Comparison of ENCODE assay signal across 31 cellular contexts in genomic region chr2:142082363-142082762, GRCh38. TPM values are rescaled to one million over a fixed set of nuclear protein-coding genes. Genes with fewer than 3 reads are reported as not detected.
"Had no signal": no experiment of that assay in that cellular context is flagged by ENCODE, and none has a peak within 500 bp of the region (broad histone marks: within the 10 kb centered on the region; RNA-seq: fewer than 3 reads in every experiment).

No MANE protein-coding gene starts in this region.

- DNase-seq: activated CD4-positive, alpha-beta T cell treated with anti-CD3 and anti-CD28 coated beads for 4 hours; activated CD4-positive, alpha-beta T cell treated with anti-CD3 and anti-CD28 coated beads, Interleukin-2, amount 50 U/mL, for 4 hours; activated effector memory CD4-positive, alpha-beta T cell treated with Interleukin-2 at 50 U/mL for 16 hours; activated naive CD4-positive, alpha-beta T cell treated with anti-CD3 and anti-CD28 coated beads for 36 hours; activated naive CD8-positive, alpha-beta T cell treated with anti-CD3 and anti-CD28 coated beads for 36 hours; activated T-cell treated with anti-CD3 and anti-CD28 coated beads for 4 hours; activated T-cell treated with anti-CD3 and anti-CD28 coated beads, Interleukin-2, amount 50 U/mL, for 72 hours; adrenal gland; aorta; cerebellar nuclear complex; colonic mucosa; effector memory CD4-positive, alpha-beta T cell; head of caudate nucleus; immature natural killer cell; naive B cell; nephron progenitor cell; nucleus accumbens; pancreas; stimulated activated naive CD4-positive, alpha-beta T cell; T-helper 1 cell; tibial artery; upper lobe of right lung had no signal

- H3K4me3 ChIP-seq: adrenal gland, cardiac muscle cell, colonic mucosa, gastroesophageal sphincter, pancreas, psoas muscle, right atrium auricular region, suprapubic skin, tibial artery, upper lobe of right lung had no signal

- H3K4me1 Mint-ChIP-seq: activated naive CD8-positive, alpha-beta T cell treated with anti-CD3 and anti-CD28 coated beads for 36 hours; immature natural killer cell; naive B cell; nephron progenitor cell had no signal

- ATAC-seq: activated T-cell treated with anti-CD3 and anti-CD28 coated beads, Interleukin-2, amount 50 U/mL, for 72 hours; gastroesophageal sphincter; pancreas; psoas muscle; upper lobe of right lung had no signal

- H3K4me3 Mint-ChIP-seq: activated naive CD4-positive, alpha-beta T cell treated with anti-CD3 and anti-CD28 coated beads for 36 hours; activated naive CD8-positive, alpha-beta T cell treated with anti-CD3 and anti-CD28 coated beads for 36 hours; activated T-cell treated with anti-CD3 and anti-CD28 coated beads, Interleukin-2, amount 50 U/mL, for 72 hours; brain; immature natural killer cell; mesothelial cell of epicardium; naive B cell; nephron progenitor cell; T-helper 2 cell treated with Interferon-gamma antibody and Interleukin-4, amounts not matched to agents 5 μg/mL and 100 μg/mL, for 36 hours had no signal

- H3K36me3 ChIP-seq: adrenal gland, cardiac muscle cell, colonic mucosa, gastroesophageal sphincter, pancreas, right atrium auricular region, suprapubic skin, tibial artery, upper lobe of right lung had no signal

- H3K4me1 ChIP-seq: adrenal gland, colonic mucosa, gastroesophageal sphincter, pancreas, psoas muscle, right atrium auricular region, suprapubic skin, tibial artery, upper lobe of right lung had no signal

- H3K27me3 Mint-ChIP-seq: activated naive CD8-positive, alpha-beta T cell treated with anti-CD3 and anti-CD28 coated beads for 36 hours; brain; naive B cell had no signal

- H3K27me3 ChIP-seq: adrenal gland, cardiac muscle cell, colonic mucosa, gastroesophageal sphincter, pancreas, right atrium auricular region, suprapubic skin, tibial artery, upper lobe of right lung had no signal

- H3K27ac ChIP-seq: adrenal gland, cardiac muscle cell, colonic mucosa, gastroesophageal sphincter, pancreas, psoas muscle, right atrium auricular region, suprapubic skin, tibial artery, upper lobe of right lung, VCaP had no signal

- H3K36me3 Mint-ChIP-seq: activated naive CD8-positive, alpha-beta T cell treated with anti-CD3 and anti-CD28 coated beads for 36 hours; brain; mesothelial cell of epicardium; naive B cell had no signal

- H3K27ac Mint-ChIP-seq: activated naive CD4-positive, alpha-beta T cell treated with anti-CD3 and anti-CD28 coated beads for 36 hours; activated naive CD8-positive, alpha-beta T cell treated with anti-CD3 and anti-CD28 coated beads for 36 hours; activated T-cell treated with anti-CD3 and anti-CD28 coated beads, Interleukin-2, amount 50 U/mL, for 72 hours; brain; immature natural killer cell; mesothelial cell of epicardium; naive B cell; nephron progenitor cell; T-helper 2 cell treated with Interferon-gamma antibody and Interleukin-4, amounts not matched to agents 5 μg/mL and 100 μg/mL, for 36 hours had no signal

- H3K9me3 Mint-ChIP-seq: brain, nephron progenitor cell had no signal

- H3K9me3 ChIP-seq: adrenal gland, colonic mucosa, gastroesophageal sphincter, pancreas, psoas muscle, right atrium auricular region, suprapubic skin, tibial artery, upper lobe of right lung had no signal

RNA-seq across cellular contexts. Expression of gene LRP1B, which starts 48.5 kb away (rescaled TPM):
- total RNA-seq: activated naive CD4-positive, alpha-beta T cell treated with anti-CD3 and anti-CD28 coated beads for 36 hours; activated naive CD8-positive, alpha-beta T cell treated with anti-CD3 and anti-CD28 coated beads for 36 hours; activated T-cell treated with anti-CD3 and anti-CD28 coated beads, Interleukin-2, amount 50 U/mL, for 72 hours had no signal
